Comparison of ENCODE assay signal across 8 cellular contexts in genomic region chr16:30602595-30603277, GRCh38. TPM values are rescaled to one million over a fixed set of nuclear protein-coding genes. Genes with fewer than 3 reads are reported as not detected.
DNase-seq lines count a peak whose midpoint lies in the region; ATAC-seq, FAIRE-seq and TF ChIP-seq lines count a peak whose summit lies in the region.
"Had no signal": no experiment of that assay in that cellular context is flagged by ENCODE, and none has a peak within 500 bp of the region (broad histone marks: within the 10 kb centered on the region; RNA-seq: fewer than 3 reads in every experiment).

No MANE protein-coding gene starts in this region.

- peak overlapping the region; percentile 81 for H3K27ac Mint-ChIP-seq in HFFc6
- H3K27ac Mint-ChIP-seq in nephron progenitor cell = peak overlapping the region; percentile 64

- H3K9me3 ChIP-seq in mucosa of descending colon = no peaks in the 10 kb centered on the region

- peaks cover 19% of the 10 kb centered on the region for H3K4me1 Mint-ChIP-seq in HFFc6 (ENCODE audit: low read depth)
- H3K4me1 Mint-ChIP-seq in nephron progenitor cell = peaks cover 3% of the 10 kb centered on the region

- H3K9me3 Mint-ChIP-seq in HFFc6 (no peaks in the 10 kb centered on the region), nephron progenitor cell (peaks cover 8% of the 10 kb centered on the region)
- H3K9me3 Mint-ChIP-seq: T-cell had no signal

- H3K4me3 Mint-ChIP-seq in HFFc6 (no peak overlapping the region), nephron progenitor cell (no peak overlapping the region)
- H3K4me3 Mint-ChIP-seq: T-cell had no signal

- H3K36me3 Mint-ChIP-seq in HFFc6 (ENCODE audit: low read depth) (peaks cover 20% of the 10 kb centered on the region), nephron progenitor cell (ENCODE audit: low read depth) (peaks cover 49% of the 10 kb centered on the region)

- H3K27me3 Mint-ChIP-seq in HFFc6 (ENCODE audit: insufficient read depth) = no peaks in the 10 kb centered on the region; the same call in 1 of the 2 replicates
- peaks cover 5% of the 10 kb centered on the region for H3K27me3 Mint-ChIP-seq in nephron progenitor cell (ENCODE audit: low read depth, poor library complexity)
- H3K27me3 Mint-ChIP-seq: T-cell had no signal

- H3K4me3 ChIP-seq in bronchial epithelial cell (ENCODE audit: low read depth, low read length) (no peak overlapping the region), mucosa of descending colon (no peak overlapping the region)

- peaks cover 6% of the 10 kb centered on the region for H3K4me1 ChIP-seq in mucosa of descending colon (ENCODE audit: low read depth)

- intact Hi-C loops in mucosa of descending colon (cut with DNase I, micrococcal nuclease) = no loop called here

- H3K36me3 ChIP-seq in bronchial epithelial cell (ENCODE audit: control insufficient read depth, insufficient read depth, low read length) (peaks cover 5% of the 10 kb centered on the region), mucosa of descending colon (ENCODE audit: low read depth) (peaks cover 4% of the 10 kb centered on the region)

- no peak for FAIRE-seq in bronchial epithelial cell (lab: Jason Lieb, UNC)

- H3K27me3 ChIP-seq in bronchial epithelial cell (ENCODE audit: control insufficient read depth, insufficient read depth, low read length) = no peaks in the 10 kb centered on the region

- no peak for TF ChIP-seq CTCF in HFFc6 (IDR thresholded peaks at IDR 0.05)
- no peak for TF ChIP-seq CTCF in bronchial epithelial cell (IDR thresholded peaks at IDR 0.05; ENCODE audit: insufficient read depth, low read length, severe bottlenecking)
- TF ChIP-seq CTCF in nephron progenitor cell (IDR thresholded peaks at IDR 0.05) = no peak
- no peak for TF ChIP-seq CTCF in mucosa of descending colon (IDR thresholded peaks at IDR 0.05)
- no peak for TF ChIP-seq CTCF in omental fat pad (IDR thresholded peaks at IDR 0.05)
- no peak for TF ChIP-seq CTCF in GM20000 (IDR thresholded peaks at IDR 0.05; ENCODE audit: extremely low read depth, missing control alignments)

- no peak for ATAC-seq in mucosa of descending colon
- no peak for ATAC-seq in omental fat pad (ENCODE audit: low FRiP score)
- ATAC-seq: T-cell had no signal

- DNase-seq in HFFc6 (no peak), bronchial epithelial cell (ENCODE audit: low read depth) (peak; percentile 29), nephron progenitor cell (no peak), mucosa of descending colon (no peak), omental fat pad (ENCODE audit: low spot score) (no peak), GM20000 (ENCODE audit: low spot score) (no peak)
- DNase-seq: stimulated activated CD4-positive, alpha-beta T cell treated with anti-CD3 and anti-CD28 coated beads, Interleukin-15, amount 100 ng/mL, for 24 hours; T-cell had no signal

RNA-seq across cellular contexts. Expression of gene ZNF689, which starts 7.5 kb away (rescaled TPM):
- total RNA-seq in HFFc6 (2021; fragmentation: NEBNext Ultra II Directional; extraction: Animal tissue kit (Norgen Biotek cat#: 25700)) = 1 to 10 TPM; 6.9 to 8.7 (median 7.5) TPM
- total RNA-seq in bronchial epithelial cell (2.2 and 2.6 TPM in 2 replicates), mucosa of descending colon (10 to 100 TPM in 2 of 3 donors, 1 to 10 TPM in 1; 7.6 to 10.7 (median 10.5) TPM), omental fat pad (1 to 10 TPM; 5.5 to 9.5 (median 7.0) TPM)

RNA-seq across cellular contexts. Expression of gene ZNF785, which starts 17.2 kb away (rescaled TPM):
- total RNA-seq in HFFc6 (2021; fragmentation: NEBNext Ultra II Directional; extraction: Animal tissue kit (Norgen Biotek cat#: 25700)) = 10 to 100 TPM in 3 of 6 experiments, 1 to 10 TPM in 3; 7.3 to 12.2 (median 10.1) TPM
- total RNA-seq in bronchial epithelial cell (4.4 and 5.3 TPM in 2 replicates), mucosa of descending colon (10 to 100 TPM; 14.7 to 28.4 (median 24.8) TPM), omental fat pad (10 to 100 TPM in 1 of 4 donors, 1 to 10 TPM in 3; 4.5 to 12.1 (median 8.1) TPM)

RNA-seq across cellular contexts. Expression of gene ZNF688, which starts 31.2 kb away (rescaled TPM):
- 10 to 100 TPM in 1 of 6 experiments, 1 to 10 TPM in 5; 5.9 to 10.4 (median 7.6) TPM for total RNA-seq in HFFc6 (2021; fragmentation: NEBNext Ultra II Directional; extraction: Animal tissue kit (Norgen Biotek cat#: 25700))
- total RNA-seq in bronchial epithelial cell (4.5 and 12.7 TPM in 2 replicates), mucosa of descending colon (10 to 100 TPM; 17.0 to 23.0 (median 20.7) TPM), omental fat pad (10 to 100 TPM in 3 of 4 donors, 1 to 10 TPM in 1; 7.4 to 24.0 (median 13.3) TPM)

RNA-seq across cellular contexts. Expression of gene ZNF764, which starts 44.6 kb away (rescaled TPM):
- 1 to 10 TPM; 5.1 to 6.8 (median 5.7) TPM for total RNA-seq in HFFc6 (2021; fragmentation: NEBNext Ultra II Directional; extraction: Animal tissue kit (Norgen Biotek cat#: 25700))
- 2.4 and 2.6 TPM in 2 replicates for total RNA-seq in bronchial epithelial cell
- 10 to 100 TPM; 11.2 to 20.2 (median 12.7) TPM for total RNA-seq in mucosa of descending colon
- 10 to 100 TPM in 2 of 4 donors, 1 to 10 TPM in 2; 4.5 to 15.9 (median 10.1) TPM for total RNA-seq in omental fat pad

RNA-seq across cellular contexts. Expression of gene PRR14, which starts 48.0 kb away (rescaled TPM):
- total RNA-seq in HFFc6 (2021; fragmentation: NEBNext Ultra II Directional; extraction: Animal tissue kit (Norgen Biotek cat#: 25700)) = 10 to 100 TPM; 26.8 to 34.6 (median 29.8) TPM
- total RNA-seq in bronchial epithelial cell (2.6 and 7.8 TPM in 2 replicates), mucosa of descending colon (10 to 100 TPM; 42.1 to 65.6 (median 45.6) TPM), omental fat pad (10 to 100 TPM; 12.7 to 50.4 (median 17.6) TPM)
